In the genomic region with DNA sequence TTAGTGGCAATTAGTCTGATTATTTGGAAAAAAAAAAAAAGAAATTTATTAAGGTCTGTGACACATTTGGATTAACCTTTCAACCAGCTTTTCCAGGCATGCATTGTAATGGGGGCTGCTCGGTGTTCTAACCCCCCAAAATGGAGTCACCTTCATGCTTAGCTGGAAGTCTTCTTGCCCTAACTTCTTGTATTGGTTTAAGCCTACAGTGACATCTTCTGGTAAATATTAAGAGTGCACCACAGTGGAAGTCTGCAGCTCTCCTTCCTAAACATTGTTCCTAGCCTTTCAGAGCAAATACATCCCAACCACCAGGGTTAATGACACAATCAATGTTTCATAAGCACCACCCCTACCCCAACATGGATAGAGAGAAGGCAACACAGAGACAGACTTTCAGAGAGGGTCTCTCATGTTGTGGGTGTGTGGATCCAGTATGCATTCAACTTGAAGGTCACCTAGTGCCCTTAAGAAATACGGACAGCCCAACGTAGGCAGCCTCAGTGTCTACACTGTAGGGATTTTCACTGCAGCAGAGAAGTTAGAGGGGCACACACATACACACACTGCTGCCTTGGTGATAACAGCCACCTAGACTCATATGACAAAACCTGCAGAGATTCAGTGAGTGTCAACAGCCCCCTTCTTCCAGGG, we compare ENCODE assay signal across 1 cellular context.
TF ChIP-seq lines count a peak whose summit lies in the region.

No MANE protein-coding gene starts in this region.

TF ChIP-seq in HCT116, 20 proteins besides CTCF, POLR2A, EP300 and RAD21 (continued from another document):
- TF ChIP-seq ZBTB33 (IDR thresholded peaks at IDR 0.05; ENCODE audit: extremely low read depth, insufficient replicate concordance, low read length) (no peak), EZH2phosphoT487 (IDR thresholded peaks at IDR 0.05; ENCODE audit: borderline replicate concordance) (no peak), ZFX (IDR thresholded peaks at IDR 0.05) (no peak), FOSL1 (IDR thresholded peaks at IDR 0.05; ENCODE audit: low read depth) (no peak), CBX3 (IDR thresholded peaks at IDR 0.05; ENCODE audit: low read depth) (no peak), YY1 (IDR thresholded peaks at IDR 0.05; ENCODE audit: extremely low read depth, insufficient replicate concordance, low read depth, low read length) (no peak), REST (IDR thresholded peaks at IDR 0.05; ENCODE audit: low read depth) (no peak), POLR2AphosphoS5 (IDR thresholded peaks at IDR 0.05; ENCODE audit: low read depth, low read length) (no peak)
- TF ChIP-seq, protein P1, sequence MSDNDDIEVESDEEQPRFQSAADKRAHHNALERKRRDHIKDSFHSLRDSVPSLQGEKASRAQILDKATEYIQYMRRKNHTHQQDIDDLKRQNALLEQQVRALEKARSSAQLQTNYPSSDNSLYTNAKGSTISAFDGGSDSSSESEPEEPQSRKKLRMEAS (IDR thresholded peaks at IDR 0.05) = no peak
